9 cellular contexts compared by ENCODE assay signal in the genomic region with DNA sequence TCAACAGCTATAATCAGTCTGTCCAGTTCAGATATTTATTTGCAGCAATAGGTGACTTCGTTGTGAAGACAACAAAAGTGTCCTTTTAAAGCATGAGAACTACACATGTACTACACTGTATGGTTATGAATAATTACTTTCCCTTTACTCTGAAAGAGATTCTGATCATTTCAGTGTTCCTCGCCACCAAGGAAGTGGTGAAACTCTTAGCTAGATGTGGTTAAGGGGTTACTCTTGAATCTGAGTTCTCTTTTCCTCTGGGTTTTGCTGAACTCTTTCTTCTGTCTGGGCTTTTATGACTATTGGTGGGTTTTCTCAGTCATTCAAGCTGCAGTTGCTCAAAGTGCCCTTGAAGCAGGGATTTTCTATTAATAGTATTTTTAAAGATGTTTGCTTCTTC.
A peak's percentile ranks its signal among the peaks of the same experiment; 100 is the strongest.
DNase-seq lines count a peak whose midpoint lies in the region; ATAC-seq and TF ChIP-seq lines count a peak whose summit lies in the region.
"Had no signal": no experiment of that assay in that cellular context is flagged by ENCODE, and none has a peak within 500 bp of the region (broad histone marks: within the 10 kb centered on the region; RNA-seq: fewer than 3 reads in every experiment).

No MANE protein-coding gene starts in this region.

- no peak overlapping the region for H3K27ac ChIP-seq in hepatocyte

- no peaks in the 10 kb centered on the region for H3K27me3 ChIP-seq in hepatocyte

- DNase-seq in activated naive CD8-positive, alpha-beta T cell treated with anti-CD3 and anti-CD28 coated beads, Interleukin-2, amount 50 U/mL, for 24 hours, result peak; percentile 4
- DNase-seq in hepatocyte (ENCODE audit: low spot score) (no peak), NCI-H187 treated with DMSO at 0.1 percent for 48 hours (lab: John Stamatoyannopoulos, UW) (no peak), NCI-H82 (lab: John Stamatoyannopoulos, UW) (no peak)
- DNase-seq: SW 1271 had no signal

- no peaks in the 10 kb centered on the region for H3K79me2 ChIP-seq in hepatocyte

- TF ChIP-seq CTCF in hepatocyte (IDR thresholded peaks at IDR 0.05; ENCODE audit: poor library complexity), result no peak

- no peaks in the 10 kb centered on the region for H3K4me1 ChIP-seq in hepatocyte (ENCODE audit: insufficient read depth)

- no peaks in the 10 kb centered on the region for H3K9me3 ChIP-seq in hepatocyte (ENCODE audit: low read depth)

- peak overlapping the region; percentile 36 for H3K27ac Mint-ChIP-seq in activated naive CD8-positive, alpha-beta T cell treated with anti-CD3 and anti-CD28 coated beads, Interleukin-2, amount 50 U/mL, for 24 hours

- no peak overlapping the region for H3K4me3 ChIP-seq in hepatocyte

- H3K9me2 ChIP-seq in hepatocyte (replicated peaks; ENCODE audit: insufficient read depth), result no peaks in the 10 kb centered on the region

- H3K36me3 Mint-ChIP-seq in activated naive CD8-positive, alpha-beta T cell treated with anti-CD3 and anti-CD28 coated beads, Interleukin-2, amount 50 U/mL, for 24 hours (ENCODE audit: low read depth), result no peaks in the 10 kb centered on the region

- H2AFZ ChIP-seq in hepatocyte, result no peak overlapping the region

- H3K4me1 Mint-ChIP-seq in activated naive CD8-positive, alpha-beta T cell treated with anti-CD3 and anti-CD28 coated beads, Interleukin-2, amount 50 U/mL, for 24 hours, result peaks cover 38% of the 10 kb centered on the region

- no peaks in the 10 kb centered on the region for H4K20me1 ChIP-seq in hepatocyte (ENCODE audit: insufficient read depth, poor library complexity, severe bottlenecking)

- no peaks in the 10 kb centered on the region for H3K9me3 Mint-ChIP-seq in activated naive CD8-positive, alpha-beta T cell treated with anti-CD3 and anti-CD28 coated beads, Interleukin-2, amount 50 U/mL, for 24 hours

- no peak overlapping the region for H3K4me2 ChIP-seq in hepatocyte

- WGBS in hepatocyte (ENCODE audit: low lambda C conversion rate, missing lambda C conversion rate), result 83% methylated on average over 2 of the region's 2 CpGs

- peaks cover 56% of the 10 kb centered on the region for H3K27me3 Mint-ChIP-seq in activated naive CD8-positive, alpha-beta T cell treated with anti-CD3 and anti-CD28 coated beads, Interleukin-2, amount 50 U/mL, for 24 hours

- ATAC-seq in GM18520 (IDR thresholded peaks at IDR 0.05; ENCODE audit: unreplicated experiment) (peak; percentile 98), GM21447 (IDR thresholded peaks at IDR 0.05; ENCODE audit: unreplicated experiment) (peak; percentile 94), HG03442 (IDR thresholded peaks at IDR 0.05; ENCODE audit: unreplicated experiment) (peak; percentile 100), SK-N-SH treated with all-trans-retinoic acid at 6 μM for 48 hours (no peak)
- ATAC-seq in activated naive CD8-positive, alpha-beta T cell treated with anti-CD3 and anti-CD28 coated beads, Interleukin-2, amount 50 U/mL, for 24 hours, result peak; percentile 99

- H3K4me3 Mint-ChIP-seq in activated naive CD8-positive, alpha-beta T cell treated with anti-CD3 and anti-CD28 coated beads, Interleukin-2, amount 50 U/mL, for 24 hours, result peak overlapping the region; percentile 57

- H3K36me3 ChIP-seq in hepatocyte (replicated peaks; ENCODE audit: insufficient read depth, low read depth), result no peaks in the 10 kb centered on the region

TF ChIP-seq in SK-N-SH treated with all-trans-retinoic acid at 6 μM for 48 hours, 23 proteins besides CTCF, POLR2A, EP300 and RAD21:
- TF ChIP-seq, protein P1, sequence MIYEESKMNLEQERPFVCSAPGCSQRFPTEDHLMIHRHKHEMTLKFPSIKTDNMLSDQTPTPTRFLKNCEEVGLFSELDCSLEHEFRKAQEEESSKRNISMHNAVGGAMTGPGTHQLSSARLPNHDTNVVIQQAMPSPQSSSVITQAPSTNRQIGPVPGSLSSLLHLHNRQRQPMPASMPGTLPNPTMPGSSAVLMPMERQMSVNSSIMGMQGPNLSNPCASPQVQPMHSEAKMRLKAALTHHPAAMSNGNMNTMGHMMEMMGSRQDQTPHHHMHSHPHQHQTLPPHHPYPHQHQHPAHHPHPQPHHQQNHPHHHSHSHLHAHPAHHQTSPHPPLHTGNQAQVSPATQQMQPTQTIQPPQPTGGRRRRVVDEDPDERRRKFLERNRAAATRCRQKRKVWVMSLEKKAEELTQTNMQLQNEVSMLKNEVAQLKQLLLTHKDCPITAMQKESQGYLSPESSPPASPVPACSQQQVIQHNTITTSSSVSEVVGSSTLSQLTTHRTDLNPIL (CRISPR knock-in tag; IDR thresholded peaks at IDR 0.05; ENCODE audit: low read depth), result no peak
- TF ChIP-seq, protein P2, sequence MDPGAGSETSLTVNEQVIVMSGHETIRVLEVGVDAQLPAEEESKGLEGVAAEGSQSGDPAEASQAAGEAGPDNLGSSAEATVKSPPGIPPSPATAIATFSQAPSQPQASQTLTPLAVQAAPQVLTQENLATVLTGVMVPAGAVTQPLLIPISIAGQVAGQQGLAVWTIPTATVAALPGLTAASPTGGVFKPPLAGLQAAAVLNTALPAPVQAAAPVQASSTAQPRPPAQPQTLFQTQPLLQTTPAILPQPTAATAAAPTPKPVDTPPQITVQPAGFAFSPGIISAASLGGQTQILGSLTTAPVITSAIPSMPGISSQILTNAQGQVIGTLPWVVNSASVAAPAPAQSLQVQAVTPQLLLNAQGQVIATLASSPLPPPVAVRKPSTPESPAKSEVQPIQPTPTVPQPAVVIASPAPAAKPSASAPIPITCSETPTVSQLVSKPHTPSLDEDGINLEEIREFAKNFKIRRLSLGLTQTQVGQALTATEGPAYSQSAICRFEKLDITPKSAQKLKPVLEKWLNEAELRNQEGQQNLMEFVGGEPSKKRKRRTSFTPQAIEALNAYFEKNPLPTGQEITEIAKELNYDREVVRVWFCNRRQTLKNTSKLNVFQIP (CRISPR knock-in tag; IDR thresholded peaks at IDR 0.05; ENCODE audit: borderline replicate concordance, low read depth), result no peak
- TF ChIP-seq GLIS3 (CRISPR knock-in tag; IDR thresholded peaks at IDR 0.05), result no peak
